Comparison of ENCODE assay signal across 17 cellular contexts in genomic region chr4:109010534-109010933, GRCh38.
"Had no signal": no experiment of that assay in that cellular context is flagged by ENCODE, and none has a peak within 500 bp of the region (broad histone marks: within the 10 kb centered on the region; RNA-seq: fewer than 3 reads in every experiment).

No MANE protein-coding gene starts in this region.

- H3K9me3 Mint-ChIP-seq: activated CD4-positive, alpha-beta memory T cell treated with anti-CD3 and anti-CD28 coated beads, Interleukin-2, amount 10 ng/mL, durations not matched to agents 7 days and 5 days; memory B cell; T-cell had no signal

- H3K9me3 ChIP-seq: breast epithelium, gastroesophageal sphincter, sigmoid colon, tibial artery had no signal

- H3K4me3 Mint-ChIP-seq: activated B cell treated with CpG ODN at 0.5 μM for 24 hours; activated CD4-positive, alpha-beta memory T cell treated with anti-CD3 and anti-CD28 coated beads, Interleukin-2, amount 10 ng/mL, durations not matched to agents 7 days and 5 days; activated CD8-positive, alpha-beta memory T cell treated with anti-CD3 and anti-CD28 coated beads, Interleukin-2, amount 10 ng/mL, durations not matched to agents 7 days and 5 days; immature natural killer cell; memory B cell; natural killer cell treated with Interleukin-12 subunit alpha and Interleukin-12 subunit beta and Interleukin-15 and Interleukin-18, amount 100 ng/mL, for 72 hours; T-cell had no signal

- H3K36me3 ChIP-seq: breast epithelium, gastroesophageal sphincter, heart right ventricle, sigmoid colon, tibial artery had no signal

- H3K36me3 Mint-ChIP-seq: activated CD8-positive, alpha-beta memory T cell treated with anti-CD3 and anti-CD28 coated beads, Interleukin-2, amount 10 ng/mL, durations not matched to agents 7 days and 5 days; immature natural killer cell; memory B cell; natural killer cell treated with Interleukin-12 subunit alpha and Interleukin-12 subunit beta and Interleukin-15 and Interleukin-18, amount 100 ng/mL, for 72 hours; T-cell had no signal

- H3K4me1 ChIP-seq: breast epithelium, gastroesophageal sphincter, sigmoid colon, tibial artery had no signal

- H3K4me1 Mint-ChIP-seq: activated B cell treated with CpG ODN at 0.5 μM for 24 hours, immature natural killer cell, memory B cell had no signal

- H3K27ac ChIP-seq: breast epithelium, gastroesophageal sphincter, heart right ventricle, sigmoid colon, tibial artery had no signal

- H3K27ac Mint-ChIP-seq: activated B cell treated with CpG ODN at 0.5 μM for 24 hours; activated CD4-positive, alpha-beta memory T cell treated with anti-CD3 and anti-CD28 coated beads, Interleukin-2, amount 10 ng/mL, durations not matched to agents 7 days and 5 days; activated CD8-positive, alpha-beta memory T cell treated with anti-CD3 and anti-CD28 coated beads, Interleukin-2, amount 10 ng/mL, durations not matched to agents 7 days and 5 days; immature natural killer cell; memory B cell; natural killer cell treated with Interleukin-12 subunit alpha and Interleukin-12 subunit beta and Interleukin-15 and Interleukin-18, amount 100 ng/mL, for 72 hours; T-cell had no signal

- H3K27me3 Mint-ChIP-seq: activated B cell treated with CpG ODN at 0.5 μM for 24 hours; activated CD4-positive, alpha-beta memory T cell treated with anti-CD3 and anti-CD28 coated beads, Interleukin-2, amount 10 ng/mL, durations not matched to agents 7 days and 5 days; memory B cell; T-cell had no signal

- H3K4me3 ChIP-seq: breast epithelium, gastroesophageal sphincter, heart right ventricle, sigmoid colon, tibial artery had no signal

- H3K27me3 ChIP-seq: breast epithelium, gastroesophageal sphincter, heart right ventricle, sigmoid colon, tibial artery had no signal

- ATAC-seq: activated CD8-positive, alpha-beta memory T cell treated with anti-CD3 and anti-CD28 coated beads, Interleukin-2, amount 10 ng/mL, durations not matched to agents 7 days and 5 days; gastroesophageal sphincter; natural killer cell treated with Interleukin-12 subunit alpha and Interleukin-12 subunit beta and Interleukin-15 and Interleukin-18, amount 100 ng/mL, for 72 hours; T-cell had no signal

- DNase-seq: activated B cell treated with CpG ODN at 0.5 μM for 24 hours; activated CD4-positive, alpha-beta memory T cell treated with anti-CD3 and anti-CD28 coated beads, Interleukin-2, amount 10 ng/mL, durations not matched to agents 7 days and 5 days; activated CD4-positive, alpha-beta T cell treated with anti-CD3 and anti-CD28 coated beads for 48 hours; activated CD8-positive, alpha-beta memory T cell treated with anti-CD3 and anti-CD28 coated beads, Interleukin-2, amount 10 ng/mL, durations not matched to agents 7 days and 5 days; activated naive CD4-positive, alpha-beta T cell treated with Interleukin-2 at 50 U/mL for 16 hours; effector CD4-positive, alpha-beta T cell; heart right ventricle; immature natural killer cell; sigmoid colon; stimulated activated CD4-positive, alpha-beta T cell treated with anti-CD3 and anti-CD28 coated beads, Interleukin-2, amount 100 ng/mL, for 24 hours; stimulated activated naive CD4-positive, alpha-beta T cell treated with Interleukin-2 at 50 U/mL for 16 hours; T-cell; tibial artery had no signal
